9 cellular contexts compared by ENCODE assay signal in the genomic region with DNA sequence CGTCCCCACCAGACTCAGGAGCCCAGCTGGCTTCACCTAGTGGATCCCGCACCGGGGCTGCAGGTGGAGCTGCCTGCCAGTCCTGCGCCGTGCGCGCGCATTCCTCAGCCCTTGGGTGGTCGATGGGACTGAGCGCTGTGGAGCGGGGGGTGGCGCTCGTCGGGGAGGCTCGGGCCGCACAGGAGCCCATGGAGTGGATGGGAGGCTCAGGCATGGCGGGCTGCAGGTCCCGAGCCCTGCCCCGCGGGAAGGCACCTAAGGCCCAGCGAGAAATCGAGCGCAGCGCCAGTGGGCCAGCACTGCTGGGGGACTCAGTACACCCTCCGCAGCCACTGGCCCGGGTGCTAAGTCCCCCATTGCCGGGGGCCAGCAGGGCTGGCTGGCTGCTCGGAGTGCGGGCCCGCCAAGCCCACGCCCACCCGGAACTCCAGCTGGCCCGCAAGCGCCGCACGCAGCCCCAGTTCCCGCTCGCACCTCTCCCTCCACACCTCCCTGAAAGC. TPM values are rescaled to one million over a fixed set of nuclear protein-coding genes. Genes with fewer than 3 reads are reported as not detected.
"Had no signal": no experiment of that assay in that cellular context is flagged by ENCODE, and none has a peak within 500 bp of the region (broad histone marks: within the 10 kb centered on the region; RNA-seq: fewer than 3 reads in every experiment).

No MANE protein-coding gene starts in this region.

RNA-seq across cellular contexts. Expression of a gene that starts 2.5 kb away (rescaled TPM):
- total RNA-seq: LHCN-M2, MCF 10A, NCI-H460, OCI-LY7, PC-9, RPMI7951, SJCRH30, SK-MEL-5 had no signal

RNA-seq across cellular contexts. Expression of a gene that starts 36.2 kb away (rescaled TPM):
- total RNA-seq: LHCN-M2, MCF 10A, Right ventricle myocardium inferior, SJCRH30 had no signal

RNA-seq across cellular contexts. Expression of a gene that starts 48.2 kb away (rescaled TPM):
- total RNA-seq: LHCN-M2, MCF 10A, RPMI7951, SJCRH30 had no signal
